Comparison of ENCODE assay signal across 1 cellular context in the genomic region with DNA sequence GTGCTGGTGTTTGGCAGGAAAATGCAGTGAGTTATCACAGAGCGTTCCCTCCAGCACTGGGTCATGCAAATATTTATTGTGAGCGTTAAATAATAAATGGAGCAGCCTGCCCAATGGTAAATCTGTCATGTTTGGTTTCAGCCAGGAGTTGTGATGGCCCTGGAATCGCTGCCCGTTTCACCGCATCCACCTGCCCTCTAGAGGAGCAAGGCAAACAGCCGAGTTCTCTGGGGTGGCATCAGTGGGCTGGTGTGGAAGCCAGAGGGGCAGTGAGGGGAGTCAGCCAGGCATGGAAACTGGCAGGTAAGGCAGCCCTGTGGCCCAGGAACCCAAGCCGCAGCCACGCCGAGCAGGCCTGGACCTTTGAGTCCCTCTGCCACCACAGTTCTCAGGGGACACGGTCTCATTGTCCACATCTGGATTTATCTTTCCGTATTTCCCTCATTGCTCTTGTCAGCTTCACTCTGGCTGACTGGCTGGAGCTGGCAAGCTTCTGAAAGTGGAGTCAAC. TPM values are rescaled to one million over a fixed set of nuclear protein-coding genes. Genes with fewer than 3 reads are reported as not detected.
"Had no signal": no experiment of that assay in that cellular context is flagged by ENCODE, and none has a peak within 500 bp of the region (broad histone marks: within the 10 kb centered on the region; RNA-seq: fewer than 3 reads in every experiment).

No MANE protein-coding gene starts in this region.

RNA-seq across cellular contexts. Expression of a gene that starts 37.1 kb away (rescaled TPM):
- total RNA-seq: foreskin keratinocyte had no signal
